In genomic region chr12:56196818-56197550, GRCh38 we compare ENCODE assay signal across 10 cellular contexts. TPM values are rescaled to one million over a fixed set of nuclear protein-coding genes. Genes with fewer than 3 reads are reported as not detected.
DNase-seq lines count a peak whose midpoint lies in the region; ATAC-seq, FAIRE-seq and TF ChIP-seq lines count a peak whose summit lies in the region.
"Not testable (repeated sequence)": the region's sequence is repeated elsewhere in the genome, so short reads cannot be mapped to it uniquely, and the experiment has no call there.
"Had no signal": no experiment of that assay in that cellular context is flagged by ENCODE, and none has a peak within 500 bp of the region (broad histone marks: within the 10 kb centered on the region; RNA-seq: fewer than 3 reads in every experiment).

No MANE protein-coding gene starts in this region.

- not testable (repeated sequence) for H3K9ac ChIP-seq in H1 (replicated peaks in 1 of 4; ENCODE audit: extremely low read depth in 1 of 4, low read depth in 3 of 4, low read length in 3 of 4)

- H3K4me1 Mint-ChIP-seq in WTC11: peaks cover 28% of the 10 kb centered on the region

- TF ChIP-seq RAD21 in H1 (IDR thresholded peaks at IDR 0.05 in 1 of 2, conservative IDR thresholded peaks at IDR 0.05 in 1 of 2; ENCODE audit: low read depth in 2 of 2, low read length in 2 of 2): not testable (repeated sequence)

- not testable (repeated sequence) for H2BK120ac ChIP-seq in H1 (replicated peaks; ENCODE audit: low read depth, low read length)

- ATAC-seq in WTC11 (peak; percentile 57), left lung (peak; percentile 64)

- in situ Hi-C loops in ACHN (cut with HindIII; ENCODE audit: low pct_ligation_motif_present, low pct_unique_long_range_greater_than_20kb, low sequenced_read_pairs): not testable (repeated sequence)

- H3K4me2 ChIP-seq in H1 (ENCODE audit: insufficient read depth in 1 of 2, low read depth in 2 of 2, low read length in 2 of 2): not testable (repeated sequence)

- not testable (repeated sequence) for H2BK15ac ChIP-seq in H1 (ENCODE audit: low read length)

- TF ChIP-seq CTCF in WTC11 (IDR thresholded peaks at IDR 0.05); H1 (IDR thresholded peaks at IDR 0.05; ENCODE audit: control extremely low read depth in 1 of 3, insufficient read depth in 1 of 3, low read depth in 1 of 3, low read length in 3 of 3); left lung (IDR thresholded peaks at IDR 0.05): not testable (repeated sequence)

- not testable (repeated sequence) for H3K23me2 ChIP-seq in H1 (ENCODE audit: low read depth, low read length)

- CTCF ChIA-PET in WTC11 (lab: Charles Lee): interaction anchor here (0.7 to 5.5 kb wide), 6 partner anchors 10 to 1543 kb away, joined by 3 to 37 read pairs (median 5); partner anchors contain the start of genes ANKRD52, CNPY2, COQ10A and RNF41
- CTCF ChIA-PET in H1 (lab: Charles Lee; ENCODE audit: partially characterized antibody): interaction anchor here (0.7 to 6.9 kb wide), 6 partner anchors 9 to 141 kb away, joined by 3 to 61 read pairs (median 7); partner anchors contain the start of genes COQ10A and RNF41

- H3K4me3 Mint-ChIP-seq in WTC11: not testable (repeated sequence)

- H4K20me1 ChIP-seq in H1 (replicated peaks in 1 of 2; ENCODE audit: control insufficient read depth in 1 of 2, insufficient read depth in 2 of 2, low read length in 2 of 2): not testable (repeated sequence)

- H3K4me3 ChIP-seq in H1 (ENCODE audit: extremely low read depth in 1 of 4, insufficient read depth in 2 of 4, low read depth in 3 of 4, low read length in 4 of 4); left lung: not testable (repeated sequence)

- not testable (repeated sequence) for H2BK5ac ChIP-seq in H1 (ENCODE audit: low read depth, low read length)

- POLR2A ChIA-PET in WTC11 (lab: Charles Lee): not testable (repeated sequence)
- POLR2A ChIA-PET in H1 (lab: Charles Lee; ENCODE audit: partially characterized antibody): interaction anchor here (0.8 to 17.4 kb wide), 13 partner anchors 7 to 116 kb away, joined by 3 to 203 read pairs (median 5); partner anchors contain the start of genes ANKRD52, ESYT1, MYL6 and RNF41

- H3K23ac ChIP-seq in H1 (ENCODE audit: insufficient read length): not testable (repeated sequence)

- H3K79me1 ChIP-seq in H1 (ENCODE audit: low read depth, low read length): not testable (repeated sequence)

- H4K8ac ChIP-seq in H1 (ENCODE audit: extremely low read depth, insufficient read depth, low read length): not testable (repeated sequence)

- H3K36me3 ChIP-seq in H1 (ENCODE audit: control insufficient read depth in 2 of 4, insufficient read depth in 4 of 4, low read length in 3 of 4); left lung: not testable (repeated sequence)

- H3K27ac Mint-ChIP-seq in WTC11: peak overlapping the region; percentile 28; the same call in 1 of the 2 replicates

- H3K27me3 ChIP-seq in H1 (replicated peaks in 1 of 4; ENCODE audit: control insufficient read depth in 3 of 4, extremely low read depth in 1 of 4, insufficient read depth in 3 of 4, low read length in 3 of 4); left lung: not testable (repeated sequence)

- not testable (repeated sequence) for H3K9me3 ChIP-seq in H1 (ENCODE audit: insufficient read depth in 2 of 2, low read depth in 1 of 2, low read length in 1 of 2); left lung

- not testable (repeated sequence) for H2AK5ac ChIP-seq in H1 (ENCODE audit: low read depth, low read length)

- not testable (repeated sequence) for H3K36me3 Mint-ChIP-seq in WTC11

- intact Hi-C loops in left lung (cut with DNase I); posterior vena cava (cut with DNase I): not testable (repeated sequence)

- H3K27ac ChIP-seq in H1 (ENCODE audit: low read depth, low read length): not testable (repeated sequence)
- H3K27ac ChIP-seq in left lung: peak overlapping the region in 1 of 2 donors; percentile 11

- 94% methylated on average over 10 of the region's 11 CpGs; no CpG with 5 or more reads in 1 of the 2 experiments for WGBS in H1 (ENCODE audit: extremely low coverage in 1 of 2, insufficient coverage in 1 of 2, insufficient read length in 1 of 2, insufficient replicate concordance in 2 of 2, low coverage in 1 of 2, low lambda C conversion rate in 2 of 2, missing lambda C conversion rate in 1 of 2), 2 experiments

- TF ChIP-seq EP300 in H1 (IDR thresholded peaks at IDR 0.05; ENCODE audit: borderline replicate concordance in 1 of 2, low read depth in 2 of 2, low read length in 2 of 2): not testable (repeated sequence)

- not testable (repeated sequence) for H2AFZ ChIP-seq in H1 (ENCODE audit: low read length)

- not testable (repeated sequence) for H3K4me1 ChIP-seq in H1 (replicated peaks in 1 of 4; ENCODE audit: control insufficient read depth in 3 of 4, insufficient read depth in 4 of 4, low read length in 3 of 4); left lung

- not testable (repeated sequence) for H3K18ac ChIP-seq in H1 (ENCODE audit: extremely low read depth, low read length)

- not testable (repeated sequence) for H3K27me3 Mint-ChIP-seq in WTC11 (ENCODE audit: low read depth)

- DNase-seq in ACHN (peak; percentile 23), GM04503 (ENCODE audit: low read depth) (peak; percentile 97), LHCN-M2 (ENCODE audit: low read depth) (peak; percentile 73), glomerular endothelial cell (ENCODE audit: extremely low read depth, low read depth, low spot score) (peak; percentile 84), posterior vena cava (ENCODE audit: low spot score) (peak; percentile 82)
- DNase-seq in WTC11 (ENCODE audit: low spot score); H1 (ENCODE audit: low read depth in 1 of 2, low spot score in 2 of 2); left lung: not testable (repeated sequence)

- H4K91ac ChIP-seq in H1 (replicated peaks; ENCODE audit: insufficient read length, low read length): not testable (repeated sequence)

- not testable (repeated sequence) for H3K56ac ChIP-seq in H1 (replicated peaks; ENCODE audit: insufficient read length, low read depth, low read length)

- not testable (repeated sequence) for FAIRE-seq in H1 (lab: Jason Lieb, UNC)

- not testable (repeated sequence) for TF ChIP-seq POLR2A in H1 (IDR thresholded peaks at IDR 0.05; ENCODE audit: control extremely low read depth in 1 of 2, low read depth in 2 of 2, low read length in 2 of 2)

- H3K4ac ChIP-seq in H1 (replicated peaks; ENCODE audit: insufficient read length, low read depth, low read length): not testable (repeated sequence)

- H2BK12ac ChIP-seq in H1 (ENCODE audit: low read depth, low read length): peak overlapping the region; percentile 68; the same call in 1 of the 2 replicates

- not testable (repeated sequence) for H3K79me2 ChIP-seq in H1 (ENCODE audit: control insufficient read depth in 1 of 2, insufficient read depth in 2 of 2, low read length in 2 of 2)

- H3K14ac ChIP-seq in H1 (ENCODE audit: insufficient read length): not testable (repeated sequence)

- H3K9me3 Mint-ChIP-seq in WTC11: not testable (repeated sequence)

- H4K5ac ChIP-seq in H1 (ENCODE audit: insufficient read length, low read depth, low read length): not testable (repeated sequence)

- H2BK20ac ChIP-seq in H1 (ENCODE audit: low read length): not testable (repeated sequence)

RNA-seq across cellular contexts. Expression of gene SMARCC2, which starts 7.7 kb away (rescaled TPM):
- total RNA-seq in LHCN-M2 (2014; rRNA removed): 41.6 and 60.4 TPM in 2 replicates
- 40.9 TPM for polyA plus RNA-seq in LHCN-M2 (2012)
- total RNA-seq in WTC11 (2021): 72.8 to 77.9 TPM (median 76.8 TPM) in 3 replicates
- 66.3 and 78.5 TPM in 2 replicates for total RNA-seq in H1 (2021; fragmentation: NEBNext Ultra II Directional; extraction: Animal tissue kit (Norgen Biotek cat#: 25700))
- 33.9 and 40.5 TPM in 2 replicates for polyA plus RNA-seq in H1 (2011; rRNA removed)
- polyA plus RNA-seq in H1 (2011; cell fraction: cytosol; rRNA removed): 51.0 TPM
- polyA plus RNA-seq in H1 (2011; cell fraction: nucleus; rRNA removed): 228 TPM
- 57.2 to 72.0 TPM (median 67.2 TPM) in 4 replicates for polyA plus RNA-seq in H1 (2012, experiment 1 of 2)
- polyA plus RNA-seq in H1 (2012, experiment 2 of 2): 14.3 TPM
- 52.9 TPM for polyA plus RNA-seq in H1 (2013, experiment 1 of 2)
- polyA plus RNA-seq in H1 (2013, experiment 2 of 2): 49.6 TPM
- 78.3 and 80.3 TPM in 2 replicates for polyA minus RNA-seq in H1 (2011; rRNA and poly(A)+ RNA removed)
- 28.9 TPM for polyA minus RNA-seq in H1 (2011; cell fraction: cytosol; rRNA and poly(A)+ RNA removed)
- polyA minus RNA-seq in H1 (2011; cell fraction: nucleus; rRNA and poly(A)+ RNA removed): 139 TPM
- total RNA-seq in glomerular endothelial cell: 51.1 and 78.9 TPM in 2 replicates
- total RNA-seq in left lung: 10 to 100 TPM; 84.3 to 84.9 TPM
- total RNA-seq in posterior vena cava: 10 to 100 TPM; 81.0 to 93.9 TPM

RNA-seq across cellular contexts. Expression of gene RNF41, which starts 24.7 kb away (rescaled TPM):
- total RNA-seq in LHCN-M2 (2014; rRNA removed) (50.3 and 52.8 TPM in 2 replicates), WTC11 (2021) (45.5 to 57.4 TPM (median 48.7 TPM) in 3 replicates), glomerular endothelial cell (40.5 and 41.5 TPM in 2 replicates), left lung (10 to 100 TPM; 50.3 to 51.4 TPM), posterior vena cava (10 to 100 TPM; 40.1 to 44.2 TPM)
- polyA plus RNA-seq in LHCN-M2 (2012): 34.0 TPM
- 55.0 and 55.5 TPM in 2 replicates for total RNA-seq in H1 (2021; fragmentation: NEBNext Ultra II Directional; extraction: Animal tissue kit (Norgen Biotek cat#: 25700))
- 98.6 and 127 TPM in 2 replicates for polyA plus RNA-seq in H1 (2011; rRNA removed)
- polyA plus RNA-seq in H1 (2011; cell fraction: cytosol; rRNA removed): 95.6 TPM
- 124 TPM for polyA plus RNA-seq in H1 (2011; cell fraction: nucleus; rRNA removed)
- polyA plus RNA-seq in H1 (2012, experiment 1 of 2): 48.0 to 59.3 TPM (median 52.6 TPM) in 4 replicates
- polyA plus RNA-seq in H1 (2012, experiment 2 of 2): 50.1 TPM
- polyA plus RNA-seq in H1 (2013, experiment 1 of 2): 36.2 TPM
- 36.3 TPM for polyA plus RNA-seq in H1 (2013, experiment 2 of 2)
- 296 and 367 TPM in 2 replicates for polyA minus RNA-seq in H1 (2011; rRNA and poly(A)+ RNA removed)
- 92.4 TPM for polyA minus RNA-seq in H1 (2011; cell fraction: cytosol; rRNA and poly(A)+ RNA removed)
- polyA minus RNA-seq in H1 (2011; cell fraction: nucleus; rRNA and poly(A)+ RNA removed): 94.9 TPM

RNA-seq across cellular contexts. Expression of gene NABP2, which starts 27.2 kb away (rescaled TPM):
- total RNA-seq in LHCN-M2 (2014; rRNA removed): 47.1 and 57.1 TPM in 2 replicates
- 53.7 TPM for polyA plus RNA-seq in LHCN-M2 (2012)
- 42.7 to 47.9 TPM (median 47.5 TPM) in 3 replicates for total RNA-seq in WTC11 (2021)
- total RNA-seq in H1 (2021; fragmentation: NEBNext Ultra II Directional; extraction: Animal tissue kit (Norgen Biotek cat#: 25700)): 56.1 and 58.1 TPM in 2 replicates
- 59.8 and 67.5 TPM in 2 replicates for polyA plus RNA-seq in H1 (2011; rRNA removed)
- 71.4 TPM for polyA plus RNA-seq in H1 (2011; cell fraction: cytosol; rRNA removed)
- polyA plus RNA-seq in H1 (2011; cell fraction: nucleus; rRNA removed): 29.7 TPM
- polyA plus RNA-seq in H1 (2012, experiment 1 of 2): 58.0 to 64.0 TPM (median 61.5 TPM) in 4 replicates
- 60.6 TPM for polyA plus RNA-seq in H1 (2012, experiment 2 of 2)
- polyA plus RNA-seq in H1 (2013, experiment 1 of 2): 31.7 TPM
- polyA plus RNA-seq in H1 (2013, experiment 2 of 2): 32.1 TPM
- 34.2 and 41.0 TPM in 2 replicates for polyA minus RNA-seq in H1 (2011; rRNA and poly(A)+ RNA removed)
- 17.3 TPM for polyA minus RNA-seq in H1 (2011; cell fraction: cytosol; rRNA and poly(A)+ RNA removed)
- polyA minus RNA-seq in H1 (2011; cell fraction: nucleus; rRNA and poly(A)+ RNA removed): 9.0 TPM
- 26.7 and 33.5 TPM in 2 replicates for total RNA-seq in glomerular endothelial cell
- 10 to 100 TPM; 32.6 to 33.8 TPM for total RNA-seq in left lung
- total RNA-seq in posterior vena cava: 10 to 100 TPM; 19.9 to 23.1 TPM

RNA-seq across cellular contexts. Expression of gene SLC39A5, which starts 32.9 kb away (rescaled TPM):
- total RNA-seq in LHCN-M2 (2014; rRNA removed) (not detected in 2 replicates), WTC11 (2021) (0.26 to 0.62 TPM (median 0.46 TPM) in 3 replicates), glomerular endothelial cell (not detected in 2 replicates), left lung (under 1 TPM in 1 of 2 donors, not detected in 1; 0.29 TPM), posterior vena cava (not detected)
- polyA plus RNA-seq in LHCN-M2 (2012): not detected
- total RNA-seq in H1 (2021; fragmentation: NEBNext Ultra II Directional; extraction: Animal tissue kit (Norgen Biotek cat#: 25700)): 0.25 TPM in 1 of 2 replicates, not detected in the other
- polyA plus RNA-seq in H1 (2011; rRNA removed): 0.27 and 0.75 TPM in 2 replicates
- 0.48 TPM for polyA plus RNA-seq in H1 (2011; cell fraction: cytosol; rRNA removed)
- 2.7 TPM for polyA plus RNA-seq in H1 (2011; cell fraction: nucleus; rRNA removed)
- 0.27 to 0.88 TPM (median 0.51 TPM) in 3 of 4 replicates, not detected in the other for polyA plus RNA-seq in H1 (2012, experiment 1 of 2)
- polyA plus RNA-seq in H1 (2012, experiment 2 of 2): 0.24 TPM
- 0.04 TPM for polyA plus RNA-seq in H1 (2013, experiment 1 of 2)
- polyA plus RNA-seq in H1 (2013, experiment 2 of 2): 0.09 TPM
- polyA minus RNA-seq in H1 (2011; rRNA and poly(A)+ RNA removed): 0.47 TPM in 1 of 2 replicates, not detected in the other
- polyA minus RNA-seq in H1 (2011; cell fraction: cytosol; rRNA and poly(A)+ RNA removed): not detected
- not detected for polyA minus RNA-seq in H1 (2011; cell fraction: nucleus; rRNA and poly(A)+ RNA removed)
- total RNA-seq: frontal cortex, thyroid gland had no signal

RNA-seq across cellular contexts. Expression of gene MYL6, which starts 38.8 kb away (rescaled TPM):
- total RNA-seq in LHCN-M2 (2014; rRNA removed) (1,787 and 1,859 TPM in 2 replicates), WTC11 (2021) (835 to 932 TPM (median 844 TPM) in 3 replicates), glomerular endothelial cell (2,948 and 3,870 TPM in 2 replicates), left lung (1,000 to 10,000 TPM; 1,768 to 1,773 TPM), posterior vena cava (1,000 to 10,000 TPM; 3,219 to 3,986 TPM)
- polyA plus RNA-seq in LHCN-M2 (2012): 6,959 TPM
- total RNA-seq in H1 (2021; fragmentation: NEBNext Ultra II Directional; extraction: Animal tissue kit (Norgen Biotek cat#: 25700)): 1,130 and 1,137 TPM in 2 replicates
- 1,664 and 2,279 TPM in 2 replicates for polyA plus RNA-seq in H1 (2011; rRNA removed)
- polyA plus RNA-seq in H1 (2011; cell fraction: cytosol; rRNA removed): 2,537 TPM
- polyA plus RNA-seq in H1 (2011; cell fraction: nucleus; rRNA removed): 757 TPM
- 1,613 to 1,753 TPM (median 1,678 TPM) in 4 replicates for polyA plus RNA-seq in H1 (2012, experiment 1 of 2)
- 2,029 TPM for polyA plus RNA-seq in H1 (2012, experiment 2 of 2)
- polyA plus RNA-seq in H1 (2013, experiment 1 of 2): 1,115 TPM
- 1,167 TPM for polyA plus RNA-seq in H1 (2013, experiment 2 of 2)
- 392 and 510 TPM in 2 replicates for polyA minus RNA-seq in H1 (2011; rRNA and poly(A)+ RNA removed)
- 263 TPM for polyA minus RNA-seq in H1 (2011; cell fraction: cytosol; rRNA and poly(A)+ RNA removed)
- 608 TPM for polyA minus RNA-seq in H1 (2011; cell fraction: nucleus; rRNA and poly(A)+ RNA removed)
